ENCODE assay signal across 7 cellular contexts in genomic region chr17:56486732-56487131, GRCh38.
"Had no signal": no experiment of that assay in that cellular context is flagged by ENCODE, and none has a peak within 500 bp of the region (broad histone marks: within the 10 kb centered on the region; RNA-seq: fewer than 3 reads in every experiment).

No MANE protein-coding gene starts in this region.

- H3K9me3 ChIP-seq: HAP-1 had no signal

- DNase-seq: GOT3, H7, HFFc6, KBM-7 had no signal

- H3K27ac ChIP-seq: HL-60 had no signal

- H3K36me3 ChIP-seq: HAP-1 had no signal

- FAIRE-seq: HepG2 had no signal

- H3K4me1 ChIP-seq: HAP-1 had no signal

- H3K4me3 ChIP-seq: HAP-1 had no signal
